29 cellular contexts compared by ENCODE assay signal in genomic region chr22:49582671-49583070, GRCh38.
"Had no signal": no experiment of that assay in that cellular context is flagged by ENCODE, and none has a peak within 500 bp of the region (broad histone marks: within the 10 kb centered on the region; RNA-seq: fewer than 3 reads in every experiment).

No MANE protein-coding gene starts in this region.

- ATAC-seq: body of pancreas; heart right ventricle; naive thymus-derived CD8-positive, alpha-beta T cell; right lobe of liver; stimulated activated effector memory CD8-positive, alpha-beta T cell treated with anti-CD3 and anti-CD28 coated beads, Interleukin-12 subunit alpha, Interleukin-12 subunit beta, amount 100 ng/mL, for 72 hours; stimulated activated naive CD8-positive, alpha-beta T cell treated with anti-CD3 and anti-CD28 coated beads, Interleukin-15, amount 100 ng/mL, for 72 hours had no signal

- H3K9me3 ChIP-seq: body of pancreas, ovary had no signal

- H3K27me3 ChIP-seq: body of pancreas, esophagus squamous epithelium, heart right ventricle, ovary, right lobe of liver, suprapubic skin, tibial artery had no signal

- H3K27ac ChIP-seq: body of pancreas, epithelial cell of prostate, esophagus squamous epithelium, heart right ventricle, left ventricle myocardium inferior, ovary, right lobe of liver, skin epidermis, suprapubic skin, tibial artery, VCaP had no signal

- H3K4me3 Mint-ChIP-seq: activated CD4-positive, alpha-beta memory T cell treated with anti-CD3 and anti-CD28 coated beads for 36 hours; activated CD4-positive, alpha-beta T cell treated with anti-CD3 and anti-CD28 coated beads, Interleukin-2, amount 10 ng/mL, durations not matched to agents 24 days and 14 days; activated naive CD8-positive, alpha-beta T cell; mesothelial cell of epicardium; naive thymus-derived CD8-positive, alpha-beta T cell; stimulated activated effector memory CD8-positive, alpha-beta T cell treated with anti-CD3 and anti-CD28 coated beads, Interleukin-12 subunit alpha, Interleukin-12 subunit beta, amount 100 ng/mL, for 72 hours; stimulated activated naive CD8-positive, alpha-beta T cell treated with anti-CD3 and anti-CD28 coated beads, Interleukin-15, amount 100 ng/mL, for 72 hours; T-helper 1 cell treated with Interleukin-12 subunit alpha and Interleukin-12 subunit beta and Interleukin-4 antibody, amounts not matched to agents 30 μg/mL and 1 μg/mL, for 36 hours had no signal

- H3K36me3 ChIP-seq: esophagus squamous epithelium, heart right ventricle, left ventricle myocardium inferior, ovary, right lobe of liver, suprapubic skin, tibial artery had no signal

- H3K4me1 Mint-ChIP-seq: mesothelial cell of epicardium had no signal

- H3K4me1 ChIP-seq: body of pancreas, esophagus squamous epithelium, heart right ventricle, left ventricle myocardium inferior, right lobe of liver, suprapubic skin, tibial artery had no signal

- DNase-seq: activated CD4-positive, alpha-beta memory T cell treated with anti-CD3 and anti-CD28 coated beads for 36 hours; activated CD4-positive, alpha-beta T cell treated with anti-CD3 and anti-CD28 coated beads, Interleukin-2, amount 10 ng/mL, durations not matched to agents 24 days and 14 days; activated CD4-positive, CD25-positive, alpha-beta regulatory T cell treated with anti-CD3 and anti-CD28 coated beads, Interleukin-2, amount 50 U/mL, for 72 hours; activated CD8-positive, alpha-beta memory T cell treated with anti-CD3 and anti-CD28 coated beads, Interleukin-2, amount 50 U/mL, for 48 hours; body of pancreas; dermis blood vessel endothelial cell; effector CD4-positive, alpha-beta T cell; esophagus squamous epithelium; heart right ventricle; left ventricle myocardium inferior; ovary; right lobe of liver; stimulated activated CD4-positive, alpha-beta T cell treated with anti-CD3 and anti-CD28 coated beads, Interleukin-12 subunit alpha, Interleukin-12 subunit beta, amount 100 ng/mL, for 4 hours; stimulated activated CD4-positive, alpha-beta T cell treated with anti-CD3 and anti-CD28 coated beads, Interleukin-4, amount 100 ng/mL, for 1 hour; stimulated activated naive CD8-positive, alpha-beta T cell treated with anti-CD3 and anti-CD28 coated beads, Interleukin-15, amount 100 ng/mL, for 72 hours; SW 1271; T-helper 9 cell; tibial artery had no signal

- H3K27me3 Mint-ChIP-seq: activated CD4-positive, alpha-beta memory T cell treated with anti-CD3 and anti-CD28 coated beads for 36 hours; activated CD4-positive, alpha-beta T cell treated with anti-CD3 and anti-CD28 coated beads, Interleukin-2, amount 10 ng/mL, durations not matched to agents 24 days and 14 days; activated naive CD8-positive, alpha-beta T cell; naive thymus-derived CD8-positive, alpha-beta T cell; stimulated activated naive CD8-positive, alpha-beta T cell treated with anti-CD3 and anti-CD28 coated beads, Interleukin-15, amount 100 ng/mL, for 72 hours had no signal

- H3K36me3 Mint-ChIP-seq: mesothelial cell of epicardium had no signal

- H3K9me3 Mint-ChIP-seq: activated CD4-positive, alpha-beta memory T cell treated with anti-CD3 and anti-CD28 coated beads for 36 hours; activated CD4-positive, alpha-beta T cell treated with anti-CD3 and anti-CD28 coated beads, Interleukin-2, amount 10 ng/mL, durations not matched to agents 24 days and 14 days; activated T-helper 2 cell treated with anti-CD3 and anti-CD28 coated beads, Interferon-gamma antibody, Interleukin-2, Interleukin-4, amounts not matched to agents 10 μg/mL and 5 μg/mL and 100 μg/mL, durations not matched to agents 14 hours and 24 hours and 36 hours; mesothelial cell of epicardium; stimulated activated effector memory CD8-positive, alpha-beta T cell treated with anti-CD3 and anti-CD28 coated beads, Interleukin-12 subunit alpha, Interleukin-12 subunit beta, amount 100 ng/mL, for 72 hours; stimulated activated naive CD8-positive, alpha-beta T cell treated with anti-CD3 and anti-CD28 coated beads, Interleukin-15, amount 100 ng/mL, for 72 hours had no signal

- H3K27ac Mint-ChIP-seq: activated CD4-positive, alpha-beta memory T cell treated with anti-CD3 and anti-CD28 coated beads for 36 hours; activated CD4-positive, alpha-beta T cell treated with anti-CD3 and anti-CD28 coated beads, Interleukin-2, amount 10 ng/mL, durations not matched to agents 24 days and 14 days; activated naive CD8-positive, alpha-beta T cell; activated T-helper 2 cell treated with anti-CD3 and anti-CD28 coated beads, Interferon-gamma antibody, Interleukin-2, Interleukin-4, amounts not matched to agents 10 μg/mL and 5 μg/mL and 100 μg/mL, durations not matched to agents 14 hours and 24 hours and 36 hours; mesothelial cell of epicardium; naive thymus-derived CD8-positive, alpha-beta T cell; progenitor cell of endocrine pancreas; stimulated activated effector memory CD8-positive, alpha-beta T cell treated with anti-CD3 and anti-CD28 coated beads, Interleukin-12 subunit alpha, Interleukin-12 subunit beta, amount 100 ng/mL, for 72 hours; stimulated activated naive CD8-positive, alpha-beta T cell treated with anti-CD3 and anti-CD28 coated beads, Interleukin-15, amount 100 ng/mL, for 72 hours; T-helper 1 cell treated with Interleukin-12 subunit alpha and Interleukin-12 subunit beta and Interleukin-4 antibody, amounts not matched to agents 30 μg/mL and 1 μg/mL, for 36 hours had no signal

- H3K4me3 ChIP-seq: body of pancreas, esophagus squamous epithelium, heart right ventricle, left ventricle myocardium inferior, ovary, right lobe of liver, skin epidermis, suprapubic skin, tibial artery had no signal
